Comparison of ENCODE assay signal across 1 cellular context in genomic region chr2:136058951-136059530, GRCh38.
TF ChIP-seq lines count a peak whose summit lies in the region.

No MANE protein-coding gene starts in this region.

TF ChIP-seq in GM23338, 12 proteins besides CTCF, POLR2A, EP300 and RAD21 (continued from another document):
- TF ChIP-seq ZNF462 (CRISPR knock-in tag; IDR thresholded peaks at IDR 0.05), result no peak
- no peak for TF ChIP-seq EZH2phosphoT487 (IDR thresholded peaks at IDR 0.05; ENCODE audit: unreplicated experiment)
- no peak for TF ChIP-seq ETS1 (IDR thresholded peaks at IDR 0.05)
